In the genomic region with DNA sequence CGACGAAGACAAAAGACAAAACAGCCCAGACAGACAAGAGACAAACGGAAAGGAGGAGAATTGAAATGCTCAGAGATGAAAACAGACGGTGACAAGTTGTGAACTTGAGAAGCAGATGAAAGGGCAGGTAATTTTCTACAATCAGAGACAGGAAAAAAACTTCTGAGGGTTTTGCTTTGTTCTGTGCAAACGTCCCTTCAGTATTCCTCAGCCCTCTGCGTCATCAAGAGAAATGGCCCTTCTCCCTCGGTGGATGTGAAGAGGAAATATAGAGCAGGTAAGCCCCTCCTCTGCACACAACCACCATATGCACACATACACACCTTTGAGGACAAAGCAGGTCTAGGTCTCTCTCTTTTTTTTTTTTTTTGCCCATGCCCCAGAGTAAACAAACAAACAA, we compare ENCODE assay signal across 13 cellular contexts.
A peak's percentile ranks its signal among the peaks of the same experiment; 100 is the strongest.
DNase-seq lines count a peak whose midpoint lies in the region; ATAC-seq and TF ChIP-seq lines count a peak whose summit lies in the region.
"Had no signal": no experiment of that assay in that cellular context is flagged by ENCODE, and none has a peak within 500 bp of the region (broad histone marks: within the 10 kb centered on the region; RNA-seq: fewer than 3 reads in every experiment).

No MANE protein-coding gene starts in this region.

- no peaks in the 10 kb centered on the region for H3K36me3 Mint-ChIP-seq in CD4-positive, alpha-beta T cell (ENCODE audit: low read depth)
- no peaks in the 10 kb centered on the region for H3K36me3 Mint-ChIP-seq in neural progenitor cell
- H3K36me3 Mint-ChIP-seq in activated CD4-positive, alpha-beta T cell treated with anti-CD3 and anti-CD28 coated beads, Interleukin-2, amount 10 ng/mL, durations not matched to agents 7 days and 5 days (ENCODE audit: low read depth): no peaks in the 10 kb centered on the region
- H3K36me3 Mint-ChIP-seq: CD4-positive, CD25-positive, alpha-beta regulatory T cell had no signal

- H3K27ac ChIP-seq in CD4-positive, alpha-beta T cell (ENCODE audit: low read depth, low read length): peak overlapping the region; percentile 53
- H3K27ac ChIP-seq in neural progenitor cell: no peak overlapping the region
- H3K27ac ChIP-seq: BLaER1 treated with 17β-estradiol and CSF1 and Interleukin-3, amounts not matched to agents 10 nM and 100 nM; GM23248 had no signal

- no peaks in the 10 kb centered on the region for H3K9me3 ChIP-seq in CD4-positive, alpha-beta T cell (ENCODE audit: control insufficient read depth, low read length)
- H3K9me3 ChIP-seq in neural progenitor cell (ENCODE audit: low read depth): no peaks in the 10 kb centered on the region

- H3K4me3 Mint-ChIP-seq in CD4-positive, alpha-beta T cell: no peak overlapping the region
- no peak overlapping the region for H3K4me3 Mint-ChIP-seq in neural progenitor cell
- no peak overlapping the region for H3K4me3 Mint-ChIP-seq in activated CD4-positive, alpha-beta T cell treated with anti-CD3 and anti-CD28 coated beads, Interleukin-2, amount 10 ng/mL, durations not matched to agents 7 days and 5 days
- H3K4me3 Mint-ChIP-seq: CD4-positive, CD25-positive, alpha-beta regulatory T cell had no signal

- peaks cover 5% of the 10 kb centered on the region for H3F3A ChIP-seq in neural progenitor cell (ENCODE audit: low read depth)

- no peak for TF ChIP-seq CTCF in CD4-positive, alpha-beta T cell (IDR thresholded peaks at IDR 0.05)
- TF ChIP-seq CTCF in neural progenitor cell (IDR thresholded peaks at IDR 0.05): no peak

- H3K4me1 ChIP-seq in neural progenitor cell: peaks cover 13% of the 10 kb centered on the region

- H3K4me1 Mint-ChIP-seq in CD4-positive, alpha-beta T cell (ENCODE audit: low read depth): no peaks in the 10 kb centered on the region
- peaks cover 6% of the 10 kb centered on the region for H3K4me1 Mint-ChIP-seq in neural progenitor cell
- H3K4me1 Mint-ChIP-seq in activated CD4-positive, alpha-beta T cell treated with anti-CD3 and anti-CD28 coated beads, Interleukin-2, amount 10 ng/mL, durations not matched to agents 7 days and 5 days: peaks cover 2% of the 10 kb centered on the region

- POLR2A ChIA-PET in CD4-positive, alpha-beta T cell (lab: Charles Lee): interaction anchor here (1.1 to 6.5 kb wide), 6 partner anchors 11 to 1104 kb away, joined by 3 to 83 read pairs (median 6); partner anchors contain the start of gene RPLP1
- POLR2A ChIA-PET in activated CD4-positive, alpha-beta T cell treated with anti-CD3 and anti-CD28 coated beads, Interleukin-2, amount 10 ng/mL, durations not matched to agents 7 days and 5 days (lab: Charles Lee): interaction anchor here (0.7 kb wide), 1 partner anchor 21 kb away, joined by 3 read pairs; no protein-coding TSS in a partner anchor

- H3K27me3 Mint-ChIP-seq in CD4-positive, alpha-beta T cell: no peaks in the 10 kb centered on the region
- H3K27me3 Mint-ChIP-seq in neural progenitor cell (ENCODE audit: insufficient read depth, low read depth): peaks cover 6% of the 10 kb centered on the region
- H3K27me3 Mint-ChIP-seq in activated CD4-positive, alpha-beta T cell treated with anti-CD3 and anti-CD28 coated beads, Interleukin-2, amount 10 ng/mL, durations not matched to agents 7 days and 5 days: peaks cover 6% of the 10 kb centered on the region
- H3K27me3 Mint-ChIP-seq: CD4-positive, CD25-positive, alpha-beta regulatory T cell had no signal

- no peaks in the 10 kb centered on the region for H4K20me1 ChIP-seq in neural progenitor cell (ENCODE audit: low read depth)

- peak in 2 of 10 experiments; percentile 30 to 31 for DNase-seq in CD4-positive, alpha-beta T cell
- peak; percentile 2 for DNase-seq in D341Med (ENCODE audit: low spot score)
- DNase-seq in NCI-H69 (lab: John Stamatoyannopoulos, UW): peak; percentile 57
- DNase-seq in neural progenitor cell (ENCODE audit: low spot score): no peak
- no peak for DNase-seq in NCI-H1694 treated with DMSO at 0.1 percent for 48 hours (lab: John Stamatoyannopoulos, UW)
- no peak for DNase-seq in activated CD4-positive, alpha-beta T cell treated with anti-CD3 and anti-CD28 coated beads, Interleukin-2, amount 10 ng/mL, durations not matched to agents 7 days and 5 days
- DNase-seq in NCI-H2081 treated with DMSO at 0.1 percent for 48 hours (lab: John Stamatoyannopoulos, UW): no peak
- DNase-seq: ACHN; CD4-positive, CD25-positive, alpha-beta regulatory T cell; GM23248; H7; IMR-90 had no signal

- ATAC-seq in CD4-positive, alpha-beta T cell (ENCODE audit: poor library complexity): peak; percentile 45

- H3K9me3 Mint-ChIP-seq in CD4-positive, alpha-beta T cell: no peaks in the 10 kb centered on the region
- H3K9me3 Mint-ChIP-seq in neural progenitor cell: peaks cover 3% of the 10 kb centered on the region
- peaks cover 2% of the 10 kb centered on the region for H3K9me3 Mint-ChIP-seq in activated CD4-positive, alpha-beta T cell treated with anti-CD3 and anti-CD28 coated beads, Interleukin-2, amount 10 ng/mL, durations not matched to agents 7 days and 5 days
- H3K9me3 Mint-ChIP-seq: CD4-positive, CD25-positive, alpha-beta regulatory T cell had no signal

- CTCF ChIA-PET in CD4-positive, alpha-beta T cell (lab: Charles Lee): no interaction called here
- CTCF ChIA-PET in activated CD4-positive, alpha-beta T cell treated with anti-CD3 and anti-CD28 coated beads, Interleukin-2, amount 10 ng/mL, durations not matched to agents 7 days and 5 days (lab: Charles Lee): interaction anchor here (1.0 kb wide), 1 partner anchor 26 kb away, joined by 3 read pairs; no protein-coding TSS in a partner anchor

- no peak overlapping the region for H3K4me3 ChIP-seq in neural progenitor cell
- H3K4me3 ChIP-seq: BLaER1 treated with 17β-estradiol and CSF1 and Interleukin-3, amounts not matched to agents 10 nM and 100 nM; GM23248 had no signal

- H3K4me2 ChIP-seq in neural progenitor cell: no peak overlapping the region

- peak overlapping the region; percentile 70 for H2AFZ ChIP-seq in neural progenitor cell (replicated peaks)
- H2AFZ ChIP-seq: GM23248 had no signal

- no peak overlapping the region for H3K27ac Mint-ChIP-seq in CD4-positive, alpha-beta T cell
- no peak overlapping the region for H3K27ac Mint-ChIP-seq in neural progenitor cell
- H3K27ac Mint-ChIP-seq in activated CD4-positive, alpha-beta T cell treated with anti-CD3 and anti-CD28 coated beads, Interleukin-2, amount 10 ng/mL, durations not matched to agents 7 days and 5 days: no peak overlapping the region
- H3K27ac Mint-ChIP-seq: CD4-positive, CD25-positive, alpha-beta regulatory T cell had no signal

- H3K27me3 ChIP-seq in CD4-positive, alpha-beta T cell (ENCODE audit: control insufficient read depth, insufficient read depth, low read length): no peaks in the 10 kb centered on the region
- H3K27me3 ChIP-seq in neural progenitor cell: no peaks in the 10 kb centered on the region

- intact Hi-C loops in CD4-positive, alpha-beta T cell (cut with DNase I, micrococcal nuclease): loop anchor here in 1 of 2 experiments (5.0 to 10.0 kb wide), 4 partner anchors 35 to 1090 kb away; no protein-coding TSS in a partner anchor

- no peak overlapping the region for H3K9ac ChIP-seq in neural progenitor cell
- H3K9ac ChIP-seq: BLaER1 treated with 17β-estradiol and CSF1 and Interleukin-3, amounts not matched to agents 10 nM and 100 nM; GM23248 had no signal

- no peaks in the 10 kb centered on the region for H3K36me3 ChIP-seq in neural progenitor cell
- H3K36me3 ChIP-seq: BLaER1 treated with 17β-estradiol and CSF1 and Interleukin-3, amounts not matched to agents 10 nM and 100 nM had no signal

- H3K79me2 ChIP-seq in neural progenitor cell (ENCODE audit: low read depth): no peaks in the 10 kb centered on the region

Comparison
In these comparisons a context has a peak if more than half of its experiments do, and no peak if none do; other contexts are left out.
1. DNase-seq: peak in D341Med (single experiment) and NCI-H69 (single experiment); none in neural progenitor cell (single experiment), NCI-H1694 treated with DMSO at 0.1 percent for 48 hours (single experiment), activated CD4-positive, alpha-beta T cell treated with anti-CD3 and anti-CD28 coated beads, Interleukin-2, amount 10 ng/mL, durations not matched to agents 7 days and 5 days (single experiment) and NCI-H2081 treated with DMSO at 0.1 percent for 48 hours (single experiment).